In genomic region chr10:130398090-130398994, GRCh38 we compare ENCODE assay signal across 2 cellular contexts.
TF ChIP-seq lines count a peak whose summit lies in the region.

No MANE protein-coding gene starts in this region.

TF ChIP-seq in H1, 55 proteins besides CTCF, POLR2A, EP300 and RAD21:
- TF ChIP-seq SP2 (IDR thresholded peaks at IDR 0.05; ENCODE audit: low read length) (no peak), CREB1 (IDR thresholded peaks at IDR 0.05) (no peak), CHD1 (IDR thresholded peaks at IDR 0.05; ENCODE audit: low read depth, low read length) (no peak), NRF1 (IDR thresholded peaks at IDR 0.05; ENCODE audit: low read depth, low read length) (no peak), RXRA (IDR thresholded peaks at IDR 0.05; ENCODE audit: insufficient read depth, low read depth, low read length) (no peak), KDM1A (IDR thresholded peaks at IDR 0.05; ENCODE audit: borderline replicate concordance, low read length) (no peak), ATF3 (IDR thresholded peaks at IDR 0.05; ENCODE audit: insufficient read depth, low read depth, low read length) (no peak), JUN (IDR thresholded peaks at IDR 0.05; ENCODE audit: low read depth, low read length) (no peak), TAF7 (optimal IDR thresholded peaks at IDR 0.05; ENCODE audit: borderline replicate concordance, low read depth, low read length) (no peak), YY1 (IDR thresholded peaks at IDR 0.05; ENCODE audit: low read depth, low read length) (no peak)

TF ChIP-seq in SK-N-SH, 30 proteins besides CTCF, POLR2A, EP300 and RAD21:
- TF ChIP-seq TAF1 (IDR thresholded peaks at IDR 0.05; ENCODE audit: borderline replicate concordance, low read depth, low read length) (no peak), FOXJ3 (CRISPR knock-in tag; IDR thresholded peaks at IDR 0.05) (no peak), YY1 (IDR thresholded peaks at IDR 0.05; ENCODE audit: low read depth) (no peak), NRF1 (IDR thresholded peaks at IDR 0.05; ENCODE audit: low read depth, low read length) (no peak), RFX5 (IDR thresholded peaks at IDR 0.05; ENCODE audit: low read length) (no peak), MXI1 (IDR thresholded peaks at IDR 0.05; ENCODE audit: low read depth, low read length) (no peak), ZBTB33 (IDR thresholded peaks at IDR 0.05; ENCODE audit: borderline replicate concordance, low read depth) (no peak), MAX (IDR thresholded peaks at IDR 0.05; ENCODE audit: low read depth) (no peak), RXRA (IDR thresholded peaks at IDR 0.05; ENCODE audit: borderline replicate concordance, low read depth) (no peak), POLR2AphosphoS5 (IDR thresholded peaks at IDR 0.05; ENCODE audit: low read depth, low read length) (no peak), GABPA (IDR thresholded peaks at IDR 0.05; ENCODE audit: low read depth) (no peak), SIN3A (IDR thresholded peaks at IDR 0.05; ENCODE audit: borderline replicate concordance, low read depth, low read length) (no peak)
